Comparison of ENCODE assay signal across 18 cellular contexts in genomic region chr12:24820872-24821271, GRCh38.
DNase-seq lines count a peak whose midpoint lies in the region; TF ChIP-seq lines count a peak whose summit lies in the region.
"Had no signal": no experiment of that assay in that cellular context is flagged by ENCODE, and none has a peak within 500 bp of the region (broad histone marks: within the 10 kb centered on the region; RNA-seq: fewer than 3 reads in every experiment).

No MANE protein-coding gene starts in this region.

- no peak overlapping the region for H3K4ac ChIP-seq in mesenchymal stem cell (ENCODE audit: low read depth in 1 of 2, low read length in 2 of 2)

- no peak for TF ChIP-seq CTCF in cardiac fibroblast (IDR thresholded peaks at IDR 0.05; ENCODE audit: low read depth, low read length)

- no peak overlapping the region for H2BK5ac ChIP-seq in mesenchymal stem cell (ENCODE audit: low read depth, low read length, poor library complexity, severe bottlenecking)

- H3K9me3 ChIP-seq in MG63, result no peaks in the 10 kb centered on the region
- no peaks in the 10 kb centered on the region for H3K9me3 ChIP-seq in mesenchymal stem cell (ENCODE audit: control insufficient read depth, low read length)

- WGBS in mesenchymal stem cell, result 76% methylated on average over 4 of the region's 5 CpGs

- peaks cover 4% of the 10 kb centered on the region for H3K4me1 ChIP-seq in mesenchymal stem cell (ENCODE audit: control insufficient read depth, insufficient read depth, low read depth, low read length)

- no peak overlapping the region for H2BK15ac ChIP-seq in mesenchymal stem cell (ENCODE audit: low read depth, poor library complexity, severe bottlenecking)

- H3K27ac ChIP-seq in mesenchymal stem cell (ENCODE audit: low read length, poor library complexity, severe bottlenecking), result peak overlapping the region; percentile 73
- H3K27ac ChIP-seq: cardiac muscle cell had no signal

- H3K23ac ChIP-seq in mesenchymal stem cell (ENCODE audit: low read length in 2 of 2), result no peak overlapping the region

- H3K36me3 ChIP-seq in MG63 (peaks cover 33% of the 10 kb centered on the region), mesenchymal stem cell (ENCODE audit: control insufficient read depth in 1 of 2, insufficient read depth in 2 of 2, low read depth in 1 of 2, low read length in 2 of 2) (peaks cover 8 to 28% of the 10 kb centered on the region in 2 experiments)
- H3K36me3 ChIP-seq: cardiac muscle cell had no signal

- H4K8ac ChIP-seq in mesenchymal stem cell (ENCODE audit: low read length), result no peak overlapping the region

- DNase-seq in AG08395 (ENCODE audit: low spot score), result peak; percentile 15
- DNase-seq in MG63, result peak; percentile 50
- DNase-seq in cardiac fibroblast (ENCODE audit: low read depth in 2 of 2), result peak; percentile 42 to 92
- DNase-seq in mesenchymal stem cell, result peak; percentile 64
- DNase-seq in NCI-H748 (lab: John Stamatoyannopoulos, UW; ENCODE audit: unreplicated experiment), result no peak
- DNase-seq in RPMI8226, result no peak
- DNase-seq in HPDE6-E6E7 (ENCODE audit: extremely low spot score), result no peak
- no peak for DNase-seq in SW 1271 (lab: John Stamatoyannopoulos, UW)
- DNase-seq: activated CD4-positive, alpha-beta T cell treated with anti-CD3 and anti-CD28 coated beads for 1 hour; COR-L47; endodermal cell; immature natural killer cell; mesendoderm; NCI-H1048; NCI-H774; stimulated activated naive CD4-positive, alpha-beta T cell treated with Interleukin-2 at 50 U/mL for 16 hours; T-helper 2 cell had no signal

- no peak overlapping the region for H2BK12ac ChIP-seq in mesenchymal stem cell (ENCODE audit: low read length in 2 of 2)

- no peak overlapping the region for H3K4me3 ChIP-seq in MG63
- no peak overlapping the region for H3K4me3 ChIP-seq in cardiac fibroblast (replicated peaks in 1 of 2; ENCODE audit: low read depth in 2 of 2, low read length in 2 of 2)
- no peak overlapping the region for H3K4me3 ChIP-seq in mesenchymal stem cell (ENCODE audit: insufficient read depth in 1 of 2, low read depth in 1 of 2, low read length in 2 of 2)
- H3K4me3 ChIP-seq: cardiac muscle cell had no signal

- H3K79me1 ChIP-seq in mesenchymal stem cell (replicated peaks; ENCODE audit: low read length, poor library complexity, severe bottlenecking), result no peaks in the 10 kb centered on the region

- H3K18ac ChIP-seq in mesenchymal stem cell (ENCODE audit: low read depth in 1 of 2, low read length in 2 of 2), result peak overlapping the region in 1 of 2 experiments; percentile 57

- H4K91ac ChIP-seq in mesenchymal stem cell (ENCODE audit: low read length), result no peak overlapping the region

- no peak overlapping the region for H3K9ac ChIP-seq in mesenchymal stem cell (ENCODE audit: low read length)

- H2BK120ac ChIP-seq in mesenchymal stem cell (ENCODE audit: low read depth, low read length), result no peak overlapping the region

- H3K14ac ChIP-seq in mesenchymal stem cell (ENCODE audit: low read length in 2 of 2), result peak overlapping the region in 1 of 2 experiments; percentile 36

- no peak overlapping the region for H2AFZ ChIP-seq in mesenchymal stem cell (ENCODE audit: low read depth, low read length)

- H3K27me3 ChIP-seq in MG63 (no peaks in the 10 kb centered on the region), mesenchymal stem cell (ENCODE audit: control insufficient read depth in 1 of 2, insufficient read depth in 1 of 2, low read length in 2 of 2) (no peaks in the 10 kb centered on the region)
- H3K27me3 ChIP-seq: cardiac muscle cell had no signal

- H2AK5ac ChIP-seq in mesenchymal stem cell (ENCODE audit: low read length, severe bottlenecking), result no peak overlapping the region

- H3K4me2 ChIP-seq in mesenchymal stem cell (ENCODE audit: low read length, poor library complexity, severe bottlenecking), result no peak overlapping the region

Comparison
In these comparisons a context has a peak if more than half of its experiments do, and no peak if none do; other contexts are left out.
1. DNase-seq: peak in AG08395 (single experiment), MG63 (single experiment), cardiac fibroblast (2 of 2) and mesenchymal stem cell (single experiment); none in NCI-H748 (single experiment), RPMI8226 (single experiment), HPDE6-E6E7 (single experiment) and SW 1271 (0 of 2).